Comparison of ENCODE assay signal across 10 cellular contexts in genomic region chr22:36913431-36914382, GRCh38. TPM values are rescaled to one million over a fixed set of nuclear protein-coding genes. Genes with fewer than 3 reads are reported as not detected.
DNase-seq lines count a peak whose midpoint lies in the region; ATAC-seq, FAIRE-seq and TF ChIP-seq lines count a peak whose summit lies in the region.
"Had no signal": no experiment of that assay in that cellular context is flagged by ENCODE, and none has a peak within 500 bp of the region (broad histone marks: within the 10 kb centered on the region; RNA-seq: fewer than 3 reads in every experiment).

TSS of gene CSF2RB (plus strand) at chr22:36913628. CDS start at chr22:36922208, 8,580 bp downstream.

- H3K9me3 ChIP-seq in liver (ENCODE audit: control insufficient read depth in 4 of 4, low read length in 3 of 4) (peaks cover 0 to 3% (median 0%) of the 10 kb centered on the region in 4 donors), HepG2 (ENCODE audit: low read length) (no peaks in the 10 kb centered on the region), A673 (ENCODE audit: low read depth, low read length, poor library complexity, severe bottlenecking) (no peaks in the 10 kb centered on the region)

- POLR2A ChIA-PET in HepG2 (lab: Yijun Ruan, JAX): no interaction called here
- POLR2A ChIA-PET in A673 (lab: Charles Lee; ENCODE audit: low non-redundant PET): no interaction called here

- FAIRE-seq in HepG2 (lab: Jason Lieb, UNC): no peak

- H3K27ac ChIP-seq in liver (ENCODE audit: low read depth in 1 of 2, low read length in 2 of 2) (peak within 1 kb of the TSS in 1 of 2 donors; percentile 24), HepG2 (ENCODE audit: extremely low read length, insufficient read depth, low read length) (no peak within 1 kb of the TSS), A673 (ENCODE audit: low read depth, low read length, poor library complexity, severe bottlenecking) (no peak within 1 kb of the TSS)

- H3K27me3 Mint-ChIP-seq in activated T-helper 17 cell treated with anti-CD3 and anti-CD28 coated beads, Interleukin-2, amount 50 U/mL, for 72 hours: peaks cover 14% of the 10 kb centered on the region

- H3K36me3 Mint-ChIP-seq in activated T-helper 17 cell treated with anti-CD3 and anti-CD28 coated beads, Interleukin-2, amount 50 U/mL, for 72 hours (ENCODE audit: low read depth): no peaks in the 10 kb centered on the region

- H3K4me1 ChIP-seq in liver (ENCODE audit: control insufficient read depth in 4 of 4, insufficient read depth in 4 of 4, low read length in 3 of 4) (no peaks in the 10 kb centered on the region), HepG2 (ENCODE audit: insufficient read depth, low read length) (no peaks in the 10 kb centered on the region), A673 (ENCODE audit: insufficient read depth, low read length, poor library complexity, severe bottlenecking) (no peaks in the 10 kb centered on the region)

- TF ChIP-seq CTCF in liver (IDR thresholded peaks at IDR 0.05; ENCODE audit: low read depth, low read length, missing input control): no peak
- TF ChIP-seq CTCF in HepG2 (CRISPR knock-in tag; IDR thresholded peaks at IDR 0.05): no peak
- no peak for TF ChIP-seq CTCF in A673 (conservative IDR thresholded peaks at IDR 0.05; ENCODE audit: low read depth, low read length)

- in situ Hi-C loops in HepG2 (cut with HindIII; ENCODE audit: extremely low pct_ligation_motif_present, low pct_unique_long_range_greater_than_20kb): no loop called here

- TF ChIP-seq EP300 in HepG2 (IDR thresholded peaks at IDR 0.05; ENCODE audit: low read depth in 2 of 2, low read length in 2 of 2): no peak
- TF ChIP-seq EP300 in HepG2 (CRISPR knock-in tag; IDR thresholded peaks at IDR 0.05; ENCODE audit: borderline replicate concordance): no peak

- no peak for DNase-seq in HepG2 (ENCODE audit: low spot score)
- peak; percentile 78 for DNase-seq in medulla oblongata (ENCODE audit: extremely low spot score)
- DNase-seq in A673 (ENCODE audit: low spot score): no peak
- no peak for DNase-seq in D341Med (ENCODE audit: low spot score)
- no peak for DNase-seq in NCI-H1048 (lab: John Stamatoyannopoulos, UW)
- DNase-seq: activated T-cell treated with anti-CD3 and anti-CD28 coated beads, Interleukin-2, amount 50 U/mL, for 72 hours; DMS53 had no signal

- H3K9ac ChIP-seq in liver (ENCODE audit: low read depth in 1 of 2, low read length in 2 of 2): peak within 1 kb of the TSS in 1 of 2 donors; percentile 39
- no peak within 1 kb of the TSS for H3K9ac ChIP-seq in HepG2 (ENCODE audit: insufficient read depth, low read depth, low read length)

- no peak for TF ChIP-seq RAD21 in liver (IDR thresholded peaks at IDR 0.05)
- no peak for TF ChIP-seq RAD21 in HepG2 (CRISPR knock-in tag; IDR thresholded peaks at IDR 0.05)

- H3K9me3 Mint-ChIP-seq in activated T-helper 17 cell treated with anti-CD3 and anti-CD28 coated beads, Interleukin-2, amount 50 U/mL, for 72 hours: no peaks in the 10 kb centered on the region
- H3K9me3 Mint-ChIP-seq: activated T-cell treated with anti-CD3 and anti-CD28 coated beads, Interleukin-2, amount 50 U/mL, for 72 hours had no signal

- peak within 1 kb of the TSS; percentile 14 for H3K4me3 Mint-ChIP-seq in activated T-helper 17 cell treated with anti-CD3 and anti-CD28 coated beads, Interleukin-2, amount 50 U/mL, for 72 hours
- H3K4me3 Mint-ChIP-seq: activated T-cell treated with anti-CD3 and anti-CD28 coated beads, Interleukin-2, amount 50 U/mL, for 72 hours had no signal

- intact Hi-C loops in HepG2 (cut with micrococcal nuclease; ENCODE audit: unreplicated experiment) (no loop called here), A673 (cut with micrococcal nuclease; ENCODE audit: unreplicated experiment) (no loop called here)

- TF ChIP-seq POLR2A in HepG2 (IDR thresholded peaks at IDR 0.05; ENCODE audit: insufficient read depth in 1 of 2, low read depth in 2 of 2, low read length in 2 of 2): no peak

- CTCF ChIA-PET in HepG2 (lab: Yijun Ruan, JAX; ENCODE audit: low intra/inter-chr PET ratio, low total read pairs): no interaction called here
- CTCF ChIA-PET in A673 (lab: Charles Lee): no interaction called here

- H4K20me1 ChIP-seq in HepG2 (ENCODE audit: insufficient read depth, low read length): no peaks in the 10 kb centered on the region

- ATAC-seq in HepG2: no peak
- no peak for ATAC-seq in activated T-helper 17 cell treated with anti-CD3 and anti-CD28 coated beads, Interleukin-2, amount 50 U/mL, for 72 hours (replicated peaks)
- no peak for ATAC-seq in GM18907 (IDR thresholded peaks at IDR 0.05; ENCODE audit: unreplicated experiment)
- ATAC-seq: activated T-cell treated with anti-CD3 and anti-CD28 coated beads, Interleukin-2, amount 50 U/mL, for 72 hours had no signal

- H3K79me2 ChIP-seq in HepG2 (ENCODE audit: insufficient read depth, low read length): no peaks in the 10 kb centered on the region

- peaks cover 11% of the 10 kb centered on the region for H3K4me1 Mint-ChIP-seq in activated T-helper 17 cell treated with anti-CD3 and anti-CD28 coated beads, Interleukin-2, amount 50 U/mL, for 72 hours

- H3K36me3 ChIP-seq in liver (ENCODE audit: control insufficient read depth in 4 of 4, insufficient read depth in 3 of 4, low read depth in 1 of 4, low read length in 3 of 4) (no peaks in the 10 kb centered on the region), HepG2 (replicated peaks in 1 of 2; ENCODE audit: control insufficient read depth in 1 of 2, insufficient read depth in 2 of 2, low read length in 2 of 2) (no peaks in the 10 kb centered on the region), A673 (ENCODE audit: insufficient read depth, low read length, poor library complexity, severe bottlenecking) (no peaks in the 10 kb centered on the region)

- H3K27ac Mint-ChIP-seq in activated T-helper 17 cell treated with anti-CD3 and anti-CD28 coated beads, Interleukin-2, amount 50 U/mL, for 72 hours: peak within 1 kb of the TSS; percentile 74
- H3K27ac Mint-ChIP-seq: activated T-cell treated with anti-CD3 and anti-CD28 coated beads, Interleukin-2, amount 50 U/mL, for 72 hours had no signal

- BruUV-seq in HepG2 (replicated peaks; lab: Mats Ljungman, UMichigan): no TSS peak
- no TSS peak for BruUV-seq in A673 (replicated peaks; lab: Mats Ljungman, UMichigan)

- H3K4me3 ChIP-seq in liver (ENCODE audit: low read depth in 1 of 3, low read length in 3 of 3) (peak within 1 kb of the TSS in 2 of 3 donors; percentile 21 to 37), HepG2 (replicated peaks in 1 of 3; ENCODE audit: insufficient read depth in 1 of 3, low read depth in 2 of 3, low read length in 3 of 3) (no peak within 1 kb of the TSS), A673 (ENCODE audit: low read depth, low read length, poor library complexity, severe bottlenecking) (no peak within 1 kb of the TSS)

- 68% methylated on average over 18 of the region's 18 CpGs for WGBS in liver
- 12% methylated on average over 14 of the region's 18 CpGs for WGBS in HepG2 (ENCODE audit: low lambda C conversion rate)

- no peak within 1 kb of the TSS for H3K4me2 ChIP-seq in HepG2 (ENCODE audit: low read depth, low read length)

- H3K27me3 ChIP-seq in liver (ENCODE audit: control insufficient read depth in 4 of 4, insufficient read depth in 4 of 4, low read length in 3 of 4) (no peaks in the 10 kb centered on the region), HepG2 (ENCODE audit: control insufficient read depth in 1 of 2, insufficient read depth in 2 of 2, low read length in 2 of 2) (peaks cover 5 to 22% of the 10 kb centered on the region in 2 experiments; a peak in 4 of 5 replicates), A673 (replicated peaks; ENCODE audit: insufficient read depth, low read depth, low read length, poor library complexity) (peaks cover 54% of the 10 kb centered on the region)

- H2AFZ ChIP-seq in HepG2 (ENCODE audit: low read length): no peak within 1 kb of the TSS

TF ChIP-seq in liver, 16 proteins besides CTCF, POLR2A, EP300 and RAD21 (continues in another document):
- TF ChIP-seq EGR1 (IDR thresholded peaks at IDR 0.05; ENCODE audit: low read depth in 2 of 2): peak in 1 of 2 donors; percentile 18

TF ChIP-seq in HepG2, 621 proteins besides CTCF, POLR2A, EP300 and RAD21:
- no peak for TF ChIP-seq FOSL1 (CRISPR knock-in tag; IDR thresholded peaks at IDR 0.05; ENCODE audit: borderline replicate concordance)

RNA-seq across cellular contexts. Expression of gene CSF2RB, which starts in this region (rescaled TPM):
- total RNA-seq in liver: 10 to 100 TPM in 1 of 2 donors, 1 to 10 TPM in 1; 3.0 to 10.5 TPM
- 1 to 10 TPM in 1 of 2 donors, under 1 TPM in 1; 0.72 to 1.6 TPM for polyA plus RNA-seq in liver
- not detected in 2 replicates for total RNA-seq in HepG2 (2016; rRNA removed; fragmentation: Illumina TruSeq; extraction: Trizol)
- total RNA-seq in HepG2 (2016; cell fraction: cytosol; rRNA removed; fragmentation: Illumina TruSeq; extraction: Trizol; ENCODE audit: low read depth): not detected in 2 replicates
- total RNA-seq in HepG2 (2016; cell fraction: insoluble cytoplasmic fraction; rRNA removed; fragmentation: Illumina TruSeq; extraction: Trizol): not detected in 2 replicates
- total RNA-seq in HepG2 (2016; cell fraction: membrane; rRNA removed; fragmentation: Illumina TruSeq; extraction: Trizol): not detected in 2 replicates
- not detected in 2 replicates for total RNA-seq in HepG2 (2016; cell fraction: nucleus; rRNA removed; fragmentation: Illumina TruSeq; extraction: Trizol)
- polyA plus RNA-seq in HepG2 (2011; rRNA removed): not detected in 2 replicates
- polyA plus RNA-seq in HepG2 (2011; cell fraction: cytosol; rRNA removed): not detected in 2 replicates
- not detected in 2 replicates for polyA plus RNA-seq in HepG2 (2011; cell fraction: nucleus; rRNA removed)
- polyA plus RNA-seq in HepG2 (2012): not detected in 2 replicates
- not detected in 2 replicates for polyA plus RNA-seq in HepG2 (2016; cell fraction: cytosol; fragmentation: Illumina TruSeq; extraction: Trizol; ENCODE audit: low read depth)
- not detected in 2 replicates for polyA plus RNA-seq in HepG2 (2016; cell fraction: insoluble cytoplasmic fraction; fragmentation: Illumina TruSeq; extraction: Trizol; ENCODE audit: low read depth)
- polyA plus RNA-seq in HepG2 (2016; cell fraction: membrane; fragmentation: Illumina TruSeq; extraction: Trizol; ENCODE audit: low read depth): not detected in 2 replicates
- not detected in 2 replicates for polyA plus RNA-seq in HepG2 (2016; cell fraction: nucleus; fragmentation: Illumina TruSeq; extraction: Trizol; ENCODE audit: insufficient read depth, low read depth)
- not detected in 2 replicates for polyA minus RNA-seq in HepG2 (2011; rRNA and poly(A)+ RNA removed; ENCODE audit: low replicate concordance)
- polyA minus RNA-seq in HepG2 (2011; cell fraction: cytosol; rRNA and poly(A)+ RNA removed): not detected in 2 replicates
- polyA minus RNA-seq in HepG2 (2011; cell fraction: nucleus; rRNA and poly(A)+ RNA removed): not detected in 2 replicates
- total RNA-seq in activated T-helper 17 cell treated with anti-CD3 and anti-CD28 coated beads, Interleukin-2, amount 50 U/mL, for 72 hours: 1 to 10 TPM; 4.2 to 4.8 TPM
- not detected in 2 replicates for total RNA-seq in A673 (2021)

Comparison
In these comparisons a context has a peak if more than half of its experiments do, and no peak if none do; other contexts are left out.
1. H3K4me3 ChIP-seq: peak in liver (2 of 3); none in HepG2 (0 of 3) and A673 (single experiment).